1 cellular context compared by ENCODE assay signal in the genomic region with DNA sequence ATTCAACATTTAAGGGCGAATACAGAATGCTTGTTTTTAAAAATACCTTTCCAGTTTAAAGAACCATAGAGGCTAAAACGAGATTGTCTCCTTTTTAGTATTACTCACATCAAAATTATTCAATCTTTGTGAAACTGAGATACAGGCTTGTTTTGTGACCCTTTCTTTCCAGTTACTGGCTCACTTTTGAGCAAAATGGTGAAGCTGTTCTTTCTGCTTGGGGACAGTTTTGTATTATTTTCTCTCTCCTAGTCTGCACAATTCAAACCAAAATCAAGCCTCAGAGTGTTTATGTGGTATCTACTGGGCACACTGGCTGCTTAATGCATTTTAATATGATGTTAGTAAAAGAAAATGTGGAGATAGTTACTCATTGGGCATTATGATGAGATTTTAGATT.
TF ChIP-seq lines count a peak whose summit lies in the region.

No MANE protein-coding gene starts in this region.

TF ChIP-seq in GM23338, 12 proteins besides CTCF, POLR2A, EP300 and RAD21 (continued from another document):
- TF ChIP-seq ZNF462 (CRISPR knock-in tag; IDR thresholded peaks at IDR 0.05) (no peak), POLR2AphosphoS5 (IDR thresholded peaks at IDR 0.05; ENCODE audit: low read depth) (no peak), EZH2 (IDR thresholded peaks at IDR 0.05; ENCODE audit: low read depth, unreplicated experiment) (no peak), JUNB (IDR thresholded peaks at IDR 0.05; ENCODE audit: unreplicated experiment) (no peak)
